In genomic region chr15:101043911-101044624, GRCh38 we compare ENCODE assay signal across 26 cellular contexts.
A peak's percentile ranks its signal among the peaks of the same experiment; 100 is the strongest.
DNase-seq lines count a peak whose midpoint lies in the region; ATAC-seq and TF ChIP-seq lines count a peak whose summit lies in the region.
"Had no signal": no experiment of that assay in that cellular context is flagged by ENCODE, and none has a peak within 500 bp of the region (broad histone marks: within the 10 kb centered on the region; RNA-seq: fewer than 3 reads in every experiment).

No MANE protein-coding gene starts in this region.

- peaks cover 2% of the 10 kb centered on the region for H3K27me3 Mint-ChIP-seq in glutamatergic neuron (ENCODE audit: unreplicated experiment)

- no peak for TF ChIP-seq POLR2A in prostate gland (IDR thresholded peaks at IDR 0.05)

- H3K9me3 ChIP-seq in BE2C (no peaks in the 10 kb centered on the region), RWPE2 (ENCODE audit: severe bottlenecking) (peaks cover 3% of the 10 kb centered on the region), prostate gland (no peaks in the 10 kb centered on the region)
- H3K9me3 ChIP-seq in effector memory CD4-positive, alpha-beta T cell (ENCODE audit: control insufficient read depth, low read length) = no peaks in the 10 kb centered on the region
- H3K9me3 ChIP-seq: pancreas, right lobe of liver had no signal

- peaks cover 18% of the 10 kb centered on the region for H3K4me1 Mint-ChIP-seq in glutamatergic neuron (ENCODE audit: low read depth, unreplicated experiment)

- peaks cover 3% of the 10 kb centered on the region for H3K9me3 Mint-ChIP-seq in glutamatergic neuron (ENCODE audit: unreplicated experiment)
- H3K9me3 Mint-ChIP-seq: activated T-cell treated with anti-CD3 and anti-CD28 coated beads, Interleukin-2, amount 50 U/mL, for 24 hours; T-helper 2 cell treated with Interferon-gamma antibody and Interleukin-4, amounts not matched to agents 5 μg/mL and 100 μg/mL, for 36 hours had no signal

- ATAC-seq in RWPE2 (ENCODE audit: low read depth) (no peak), GM21515 (IDR thresholded peaks at IDR 0.05; ENCODE audit: unreplicated experiment) (no peak), HG03378 (IDR thresholded peaks at IDR 0.05; ENCODE audit: unreplicated experiment) (no peak)
- ATAC-seq: pancreas, right lobe of liver, WTC11 had no signal

- intact Hi-C loops in posterior vena cava (cut with DNase I) = no loop called here
- intact Hi-C loops in prostate gland (cut with DNase I) = no loop called here

- TF ChIP-seq CTCF in BE2C (IDR thresholded peaks at IDR 0.05; ENCODE audit: low read depth, low read length) = no peak
- TF ChIP-seq CTCF in RWPE2 (IDR thresholded peaks at IDR 0.05; ENCODE audit: poor library complexity, severe bottlenecking) = no peak
- TF ChIP-seq CTCF in glutamatergic neuron (IDR thresholded peaks at IDR 0.05; ENCODE audit: partially characterized antibody, unreplicated experiment) = no peak
- TF ChIP-seq CTCF in prostate gland (IDR thresholded peaks at IDR 0.05) = no peak

- H3K36me3 ChIP-seq in BE2C (no peaks in the 10 kb centered on the region), RWPE2 (ENCODE audit: low read depth) (peaks cover 16% of the 10 kb centered on the region; the same call in 1 of the 2 replicates), prostate gland (no peaks in the 10 kb centered on the region)
- no peaks in the 10 kb centered on the region for H3K36me3 ChIP-seq in effector memory CD4-positive, alpha-beta T cell (ENCODE audit: control insufficient read depth, insufficient read depth, low read length)
- H3K36me3 ChIP-seq: pancreas, right lobe of liver had no signal

- no peak overlapping the region for H3K27ac Mint-ChIP-seq in glutamatergic neuron (ENCODE audit: unreplicated experiment)
- H3K27ac Mint-ChIP-seq: activated CD4-positive, alpha-beta memory T cell treated with anti-CD3 and anti-CD28 coated beads for 36 hours; activated T-cell treated with anti-CD3 and anti-CD28 coated beads, Interleukin-2, amount 50 U/mL, for 24 hours; T-helper 2 cell treated with Interferon-gamma antibody and Interleukin-4, amounts not matched to agents 5 μg/mL and 100 μg/mL, for 36 hours; WTC11 had no signal

- no peaks in the 10 kb centered on the region for H3K36me3 Mint-ChIP-seq in glutamatergic neuron (ENCODE audit: unreplicated experiment)
- H3K36me3 Mint-ChIP-seq: activated CD4-positive, alpha-beta memory T cell treated with anti-CD3 and anti-CD28 coated beads for 36 hours had no signal

- H3K27ac ChIP-seq in RWPE2 (ENCODE audit: poor library complexity, severe bottlenecking) = no peak overlapping the region
- no peak overlapping the region for H3K27ac ChIP-seq in effector memory CD4-positive, alpha-beta T cell (ENCODE audit: insufficient read depth, low read length, poor library complexity, severe bottlenecking)
- H3K27ac ChIP-seq in prostate gland = peak overlapping the region in 1 of 2 donors; percentile 50
- H3K27ac ChIP-seq: C4-2B, dorsolateral prefrontal cortex, pancreas had no signal

- no peaks in the 10 kb centered on the region for H3K4me1 ChIP-seq in BE2C
- no peaks in the 10 kb centered on the region for H3K4me1 ChIP-seq in RWPE2 (ENCODE audit: insufficient read depth, poor library complexity, severe bottlenecking)
- H3K4me1 ChIP-seq in effector memory CD4-positive, alpha-beta T cell (ENCODE audit: control insufficient read depth, insufficient read depth, low read length, poor library complexity, severe bottlenecking) = no peaks in the 10 kb centered on the region
- no peaks in the 10 kb centered on the region for H3K4me1 ChIP-seq in prostate gland (replicated peaks)
- H3K4me1 ChIP-seq: pancreas, right lobe of liver had no signal

- no peak overlapping the region for H3K4me3 ChIP-seq in BE2C (ENCODE audit: low read depth, low read length)
- no peak overlapping the region for H3K4me3 ChIP-seq in RWPE2 (ENCODE audit: severe bottlenecking)
- no peak overlapping the region for H3K4me3 ChIP-seq in effector memory CD4-positive, alpha-beta T cell (ENCODE audit: insufficient read depth, low read depth, low read length, poor library complexity, severe bottlenecking)
- H3K4me3 ChIP-seq in prostate gland = no peak overlapping the region
- H3K4me3 ChIP-seq: dorsolateral prefrontal cortex, pancreas, right lobe of liver had no signal

- peak; percentile 0 for DNase-seq in BE2C
- peak; percentile 45 for DNase-seq in RWPE2 (ENCODE audit: low spot score)
- peak; percentile 6 for DNase-seq in glutamatergic neuron
- DNase-seq in posterior vena cava (ENCODE audit: low spot score) = peak; percentile 47
- no peak for DNase-seq in effector memory CD4-positive, alpha-beta T cell
- no peak for DNase-seq in prostate gland (ENCODE audit: low spot score)
- DNase-seq: activated naive CD4-positive, alpha-beta T cell treated with anti-CD3 and anti-CD28 coated beads, Interleukin-2, amount 50 U/mL, for 16 hours; activated T-cell treated with anti-CD3 and anti-CD28 coated beads, Interleukin-2, amount 50 U/mL, for 24 hours; anterior cingulate cortex; caudate nucleus; DMS 273 treated with DMSO at 0.1 percent for 48 hours; foreskin fibroblast; hippocampal formation; Karpas-422; NCI-H1694 treated with DMSO at 0.1 percent for 48 hours; NCI-H2171 treated with DMSO at 0.1 percent for 48 hours; NCI-H524 treated with DMSO at 0.1 percent for 48 hours had no signal

- 89% methylated on average over 12 of the region's 13 CpGs for WGBS in prostate gland

- H3K4me3 Mint-ChIP-seq in glutamatergic neuron (ENCODE audit: unreplicated experiment) = no peak overlapping the region
- H3K4me3 Mint-ChIP-seq: activated CD4-positive, alpha-beta memory T cell treated with anti-CD3 and anti-CD28 coated beads for 36 hours; activated T-cell treated with anti-CD3 and anti-CD28 coated beads, Interleukin-2, amount 50 U/mL, for 24 hours; T-helper 2 cell treated with Interferon-gamma antibody and Interleukin-4, amounts not matched to agents 5 μg/mL and 100 μg/mL, for 36 hours; WTC11 had no signal

- H3K27me3 ChIP-seq in BE2C (peaks cover 4% of the 10 kb centered on the region; the same call in 1 of the 2 replicates), RWPE2 (ENCODE audit: insufficient read depth, poor library complexity, severe bottlenecking) (no peaks in the 10 kb centered on the region), prostate gland (replicated peaks; ENCODE audit: insufficient read depth) (no peaks in the 10 kb centered on the region)
- no peaks in the 10 kb centered on the region for H3K27me3 ChIP-seq in effector memory CD4-positive, alpha-beta T cell (replicated peaks; ENCODE audit: control insufficient read depth, insufficient read depth, low read length, poor library complexity, severe bottlenecking)
- H3K27me3 ChIP-seq: dorsolateral prefrontal cortex, pancreas, right lobe of liver had no signal

Comparison
In these comparisons a context has a peak if more than half of its experiments do, and no peak if none do; other contexts are left out.
1. DNase-seq: peak in BE2C (single experiment), RWPE2 (single experiment), glutamatergic neuron (single experiment) and posterior vena cava (single experiment); none in effector memory CD4-positive, alpha-beta T cell (0 of 3) and prostate gland (single experiment).